In the genomic region with DNA sequence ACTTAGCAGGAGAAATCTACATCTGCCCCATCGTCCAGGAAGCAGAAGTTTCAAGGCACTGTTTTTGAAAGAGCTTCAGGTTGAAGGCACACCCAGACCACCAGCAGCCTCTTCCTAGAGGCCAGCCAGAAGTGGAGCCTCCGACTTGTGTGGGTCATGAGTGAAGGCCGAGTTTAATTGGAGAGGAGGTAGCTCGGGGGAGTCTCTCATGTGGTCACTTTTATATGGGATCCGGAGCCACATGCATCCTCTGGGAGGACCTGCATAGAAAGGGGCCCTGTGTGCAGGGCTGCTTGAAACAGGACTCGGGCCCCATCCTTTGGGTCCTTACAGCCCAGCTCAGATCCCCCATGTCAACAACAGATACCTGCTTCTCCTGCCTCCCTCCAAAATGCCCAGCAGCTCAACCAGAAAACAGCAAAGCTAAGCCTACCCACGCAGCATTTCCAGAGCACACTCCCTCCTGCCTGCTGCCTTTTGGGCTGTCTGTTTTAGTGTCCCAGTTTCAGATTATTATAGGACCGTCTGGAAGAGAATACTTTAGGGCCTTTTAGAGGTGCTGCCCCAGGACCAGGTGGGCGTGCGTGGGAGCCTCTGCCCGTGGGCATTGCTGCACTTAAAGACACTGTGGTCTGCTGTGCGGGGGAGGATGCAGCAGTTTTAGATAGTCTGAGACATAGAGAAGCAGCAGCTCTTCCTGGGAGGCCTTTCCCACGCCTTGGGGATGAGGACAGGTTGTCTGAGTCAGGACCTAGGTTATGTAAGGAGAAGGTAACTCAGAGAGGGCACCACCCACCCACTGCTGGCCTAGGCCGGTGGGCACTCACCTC, we compare ENCODE assay signal across 12 cellular contexts. TPM values are rescaled to one million over a fixed set of nuclear protein-coding genes. Genes with fewer than 3 reads are reported as not detected.
DNase-seq lines count a peak whose midpoint lies in the region; ATAC-seq, FAIRE-seq and TF ChIP-seq lines count a peak whose summit lies in the region.
"Had no signal": no experiment of that assay in that cellular context is flagged by ENCODE, and none has a peak within 500 bp of the region (broad histone marks: within the 10 kb centered on the region; RNA-seq: fewer than 3 reads in every experiment).

No MANE protein-coding gene starts in this region.

- H3K27ac ChIP-seq in mammary epithelial cell (ENCODE audit: insufficient read depth, low read depth, low read length): peak overlapping the region; percentile 25
- peak overlapping the region; percentile 49 to 61 for H3K27ac ChIP-seq in mucosa of rectum (ENCODE audit: low read depth in 2 of 2, low read length in 2 of 2)

- no peak overlapping the region for H3K4me3 Mint-ChIP-seq in activated naive CD8-positive, alpha-beta T cell treated with anti-CD3 and anti-CD28 coated beads, Interleukin-2, amount 10 ng/mL, durations not matched to agents 7 days and 5 days
- no peak overlapping the region for H3K4me3 Mint-ChIP-seq in activated naive CD8-positive, alpha-beta T cell treated with anti-CD3 and anti-CD28 coated beads for 36 hours

- TF ChIP-seq CTCF in mammary epithelial cell (conservative IDR thresholded peaks at IDR 0.05 in 1 of 2, IDR thresholded peaks at IDR 0.05 in 1 of 2; ENCODE audit: extremely low read depth in 1 of 2, insufficient read depth in 1 of 2, low read depth in 1 of 2, low read length in 2 of 2): no peak

- H3K36me3 ChIP-seq in mammary epithelial cell (ENCODE audit: insufficient read depth, low read length) (peaks cover 21% of the 10 kb centered on the region), mucosa of rectum (ENCODE audit: control insufficient read depth in 2 of 2, insufficient read depth in 2 of 2, low read length in 2 of 2) (peaks cover 4 to 7% of the 10 kb centered on the region in 2 donors)

- H3K27ac Mint-ChIP-seq in activated naive CD8-positive, alpha-beta T cell treated with anti-CD3 and anti-CD28 coated beads, Interleukin-2, amount 10 ng/mL, durations not matched to agents 7 days and 5 days: no peak overlapping the region
- H3K27ac Mint-ChIP-seq in activated naive CD8-positive, alpha-beta T cell treated with anti-CD3 and anti-CD28 coated beads for 36 hours: no peak overlapping the region
- H3K27ac Mint-ChIP-seq: activated T-helper 2 cell treated with anti-CD3 and anti-CD28 coated beads, Interferon-gamma antibody, Interleukin-2, Interleukin-4, amounts not matched to agents 10 μg/mL and 5 μg/mL and 100 μg/mL, durations not matched to agents 14 hours and 24 hours and 36 hours had no signal

- peaks cover 4% of the 10 kb centered on the region for H3K9me3 Mint-ChIP-seq in activated naive CD8-positive, alpha-beta T cell treated with anti-CD3 and anti-CD28 coated beads, Interleukin-2, amount 10 ng/mL, durations not matched to agents 7 days and 5 days
- peaks cover 4% of the 10 kb centered on the region for H3K9me3 Mint-ChIP-seq in activated naive CD8-positive, alpha-beta T cell treated with anti-CD3 and anti-CD28 coated beads for 36 hours
- H3K9me3 Mint-ChIP-seq: activated T-helper 2 cell treated with anti-CD3 and anti-CD28 coated beads, Interferon-gamma antibody, Interleukin-2, Interleukin-4, amounts not matched to agents 10 μg/mL and 5 μg/mL and 100 μg/mL, durations not matched to agents 14 hours and 24 hours and 36 hours had no signal

- H3K4me2 ChIP-seq in mammary epithelial cell (ENCODE audit: insufficient read depth, low read depth, low read length): no peak overlapping the region

- FAIRE-seq in urothelium cell line (lab: Jason Lieb, UNC): peak; percentile 42
- FAIRE-seq: colon had no signal

- H3K36me3 Mint-ChIP-seq in activated naive CD8-positive, alpha-beta T cell treated with anti-CD3 and anti-CD28 coated beads, Interleukin-2, amount 10 ng/mL, durations not matched to agents 7 days and 5 days: peaks cover 28% of the 10 kb centered on the region
- H3K36me3 Mint-ChIP-seq in activated naive CD8-positive, alpha-beta T cell treated with anti-CD3 and anti-CD28 coated beads for 36 hours: peaks cover 25% of the 10 kb centered on the region

- peaks cover 99% of the 10 kb centered on the region for H3K79me2 ChIP-seq in mammary epithelial cell (ENCODE audit: insufficient read depth, low read length)

- H3K9ac ChIP-seq in mammary epithelial cell (ENCODE audit: insufficient read depth, low read length) (no peak overlapping the region), mucosa of rectum (ENCODE audit: low read depth in 1 of 2, low read length in 2 of 2) (peak overlapping the region in 1 of 2 donors; percentile 2)

- in situ Hi-C loops in mammary epithelial cell (cut with MboI; ENCODE audit: low sequenced_read_pairs in 2 of 2): no loop called here
- in situ Hi-C loops in ACHN (cut with HindIII; ENCODE audit: low pct_ligation_motif_present, low pct_unique_long_range_greater_than_20kb, low sequenced_read_pairs): no loop called here

- dilution Hi-C loops in mammary epithelial cell (cut with HindIII; ENCODE audit: low sequenced_read_pairs): no loop called here

- H3K9me3 ChIP-seq in mammary epithelial cell (replicated peaks; ENCODE audit: insufficient read depth, low read length) (no peaks in the 10 kb centered on the region), mucosa of rectum (ENCODE audit: control insufficient read depth in 2 of 2, low read length in 2 of 2) (no peaks in the 10 kb centered on the region)

- no peak overlapping the region for H2AFZ ChIP-seq in mammary epithelial cell (ENCODE audit: low read depth, low read length)

- H4K20me1 ChIP-seq in mammary epithelial cell (ENCODE audit: insufficient read depth, low read length): peaks cover 10% of the 10 kb centered on the region

- H3K27me3 ChIP-seq in mammary epithelial cell (ENCODE audit: insufficient read depth, low read length) (no peaks in the 10 kb centered on the region), mucosa of rectum (ENCODE audit: control insufficient read depth in 2 of 2, insufficient read depth in 2 of 2, low read length in 2 of 2) (no peaks in the 10 kb centered on the region)

- DNase-seq in activated naive CD8-positive, alpha-beta T cell treated with anti-CD3 and anti-CD28 coated beads, Interleukin-2, amount 10 ng/mL, durations not matched to agents 7 days and 5 days: peak; percentile 7
- DNase-seq in activated naive CD8-positive, alpha-beta T cell treated with anti-CD3 and anti-CD28 coated beads for 36 hours: no peak
- DNase-seq in mammary epithelial cell (peak; percentile 31), urothelium cell line (ENCODE audit: low spot score) (no peak), ACHN (no peak), left lobe of liver (ENCODE audit: low spot score) (no peak), COLO829 (ENCODE audit: low spot score) (no peak)
- DNase-seq: substantia nigra had no signal

- ATAC-seq in activated naive CD8-positive, alpha-beta T cell treated with anti-CD3 and anti-CD28 coated beads, Interleukin-2, amount 10 ng/mL, durations not matched to agents 7 days and 5 days (ENCODE audit: low read depth): no peak
- no peak for ATAC-seq in left lobe of liver
- ATAC-seq: activated CD4-positive, CD25-positive, alpha-beta regulatory T cell treated with anti-CD3 and anti-CD28 coated beads, Interleukin-2, amount 50 U/mL, for 24 hours had no signal

- POLR2A ChIA-PET in activated naive CD8-positive, alpha-beta T cell treated with anti-CD3 and anti-CD28 coated beads, Interleukin-2, amount 10 ng/mL, durations not matched to agents 7 days and 5 days (lab: Charles Lee): interaction anchor here (1.0 kb wide), 1 partner anchor 29 kb away, joined by 3 read pairs; a partner anchor contains a TSS

- H3K4me3 ChIP-seq in mammary epithelial cell (replicated peaks in 1 of 3; ENCODE audit: insufficient read depth in 1 of 3, low read depth in 2 of 3, low read length in 3 of 3): no peak overlapping the region
- no peak overlapping the region for H3K4me3 ChIP-seq in mucosa of rectum (ENCODE audit: low read length in 2 of 2)

- intact Hi-C loops in mammary epithelial cell (cut with micrococcal nuclease): loop anchor here (10.0 kb wide), 1 partner anchor 67 kb away; no protein-coding TSS in a partner anchor

- H3K4me1 Mint-ChIP-seq in activated naive CD8-positive, alpha-beta T cell treated with anti-CD3 and anti-CD28 coated beads, Interleukin-2, amount 10 ng/mL, durations not matched to agents 7 days and 5 days: peaks cover 33% of the 10 kb centered on the region
- H3K4me1 Mint-ChIP-seq in activated naive CD8-positive, alpha-beta T cell treated with anti-CD3 and anti-CD28 coated beads for 36 hours: peaks cover 52% of the 10 kb centered on the region

- H3K4me1 ChIP-seq in mammary epithelial cell (ENCODE audit: insufficient read depth, low read length) (peaks cover 62% of the 10 kb centered on the region), mucosa of rectum (ENCODE audit: control insufficient read depth in 2 of 2, insufficient read depth in 2 of 2, low read length in 2 of 2) (peaks cover 25 to 35% of the 10 kb centered on the region in 2 donors)

- WGBS in mammary epithelial cell (ENCODE audit: low coverage, missing lambda C conversion rate): 53% methylated on average over 13 of the region's 14 CpGs

- CTCF ChIA-PET in mammary epithelial cell (lab: Charles Lee; ENCODE audit: low non-redundant PET): no interaction called here

- BruUV-seq in mammary epithelial cell (replicated peaks; lab: Mats Ljungman, UMichigan): no TSS peak

- no peaks in the 10 kb centered on the region for H3K27me3 Mint-ChIP-seq in activated naive CD8-positive, alpha-beta T cell treated with anti-CD3 and anti-CD28 coated beads, Interleukin-2, amount 10 ng/mL, durations not matched to agents 7 days and 5 days
- no peaks in the 10 kb centered on the region for H3K27me3 Mint-ChIP-seq in activated naive CD8-positive, alpha-beta T cell treated with anti-CD3 and anti-CD28 coated beads for 36 hours

RNA-seq across cellular contexts. Expression of a gene that starts 29.5 kb away (rescaled TPM):
- total RNA-seq in activated naive CD8-positive, alpha-beta T cell treated with anti-CD3 and anti-CD28 coated beads, Interleukin-2, amount 10 ng/mL, durations not matched to agents 7 days and 5 days: 100 to 1,000 TPM; 210 to 239 TPM
- 100 to 1,000 TPM; 130 to 143 TPM for total RNA-seq in activated naive CD8-positive, alpha-beta T cell treated with anti-CD3 and anti-CD28 coated beads for 36 hours
- total RNA-seq in mammary epithelial cell (100 to 1,000 TPM; 168 to 352 TPM), left lobe of liver (93.3 TPM)
- polyA plus RNA-seq in mammary epithelial cell: 171 TPM
- polyA minus RNA-seq in mammary epithelial cell: 766 TPM

Comparison
In these comparisons a context has a peak if more than half of its experiments do, and no peak if none do; other contexts are left out.
1. DNase-seq: peak in activated naive CD8-positive, alpha-beta T cell treated with anti-CD3 and anti-CD28 coated beads, Interleukin-2, amount 10 ng/mL, durations not matched to agents 7 days and 5 days (single experiment) and mammary epithelial cell (single experiment); none in activated naive CD8-positive, alpha-beta T cell treated with anti-CD3 and anti-CD28 coated beads for 36 hours (single experiment), urothelium cell line (single experiment), ACHN (single experiment), left lobe of liver (single experiment) and COLO829 (single experiment).